9 cellular contexts compared by ENCODE assay signal in genomic region chr3:194132465-194133358, GRCh38. TPM values are rescaled to one million over a fixed set of nuclear protein-coding genes. Genes with fewer than 3 reads are reported as not detected.
DNase-seq lines count a peak whose midpoint lies in the region; ATAC-seq and TF ChIP-seq lines count a peak whose summit lies in the region.
"Had no signal": no experiment of that assay in that cellular context is flagged by ENCODE, and none has a peak within 500 bp of the region (broad histone marks: within the 10 kb centered on the region; RNA-seq: fewer than 3 reads in every experiment).

No MANE protein-coding gene starts in this region.

- BruUV-seq in Calu3 (replicated peaks; lab: Mats Ljungman, UMichigan), result no TSS peak

- peaks cover 6% of the 10 kb centered on the region for H3K4me1 ChIP-seq in colonic mucosa

- no peaks in the 10 kb centered on the region for H3K36me3 ChIP-seq in colonic mucosa

- intact Hi-C loops in Calu3 (cut with micrococcal nuclease; ENCODE audit: unreplicated experiment), result loop anchor here (1.0 to 10.0 kb wide), 3 partner anchors 20 to 188 kb away; no protein-coding TSS in a partner anchor
- intact Hi-C loops in colonic mucosa (cut with DNase I), result loop anchor here (10.0 kb wide), 3 partner anchors 58 to 248 kb away; no protein-coding TSS in a partner anchor

- H3K27ac Mint-ChIP-seq in Calu3 (ENCODE audit: unreplicated experiment) (peak overlapping the region; percentile 95), neural crest cell (ENCODE audit: unreplicated experiment) (no peak overlapping the region)

- peak overlapping the region; percentile 55 for H3K27ac ChIP-seq in colonic mucosa

- H3K4me1 Mint-ChIP-seq in Calu3 (ENCODE audit: low read depth, unreplicated experiment) (peaks cover 44% of the 10 kb centered on the region), neural crest cell (peaks cover 67% of the 10 kb centered on the region)

- no peak for TF ChIP-seq CTCF in Calu3 (IDR thresholded peaks at IDR 0.05; ENCODE audit: unreplicated experiment)
- TF ChIP-seq CTCF in colonic mucosa (IDR thresholded peaks at IDR 0.05), result no peak
- no peak for TF ChIP-seq CTCF in neural crest cell (conservative IDR thresholded peaks at IDR 0.05)

- H3K9ac ChIP-seq in colonic mucosa (ENCODE audit: low read depth in 2 of 2, low read length in 2 of 2), result peak overlapping the region in 1 of 2 donors; percentile 1

- ATAC-seq in HG02798 (IDR thresholded peaks at IDR 0.05; ENCODE audit: poor library complexity, unreplicated experiment), result no peak

- H3K27me3 Mint-ChIP-seq in Calu3 (ENCODE audit: unreplicated experiment) (peaks cover 8% of the 10 kb centered on the region), neural crest cell (ENCODE audit: low read depth) (peaks cover 59% of the 10 kb centered on the region)

- no peaks in the 10 kb centered on the region for H3K9me3 ChIP-seq in colonic mucosa

- H3K9me3 Mint-ChIP-seq in Calu3 (ENCODE audit: low read depth, unreplicated experiment) (no peaks in the 10 kb centered on the region), neural crest cell (no peaks in the 10 kb centered on the region)

- DNase-seq in Calu3 (no peak), NAMALWA (ENCODE audit: low spot score) (peak; percentile 28), colonic mucosa (no peak), neural crest cell (ENCODE audit: low read depth, low spot score) (no peak), NCI-H1092 treated with DMSO at 0.1 percent for 48 hours (lab: John Stamatoyannopoulos, UW) (no peak), NCI-H1436 (lab: John Stamatoyannopoulos, UW) (no peak), NCI-H187 treated with DMSO at 0.1 percent for 48 hours (lab: John Stamatoyannopoulos, UW) (no peak)
- DNase-seq: activated CD4-positive, CD25-positive, alpha-beta regulatory T cell treated with anti-CD3 and anti-CD28 coated beads, Interleukin-2, amount 50 U/mL, for 72 hours had no signal

- peak overlapping the region; percentile 67 for H3K4me3 Mint-ChIP-seq in Calu3 (ENCODE audit: low read depth, unreplicated experiment)
- H3K4me3 Mint-ChIP-seq in neural crest cell, result peak overlapping the region; percentile 74

- H3K27me3 ChIP-seq in colonic mucosa, result no peaks in the 10 kb centered on the region

- CTCF ChIA-PET in Calu3 (lab: Charles Lee), result interaction anchor here (0.7 to 9.4 kb wide), 3 partner anchors 20 to 351 kb away, joined by 3 to 86 read pairs (median 3); no protein-coding TSS in a partner anchor

- peaks cover 62% of the 10 kb centered on the region for H3K36me3 Mint-ChIP-seq in Calu3 (ENCODE audit: insufficient read depth, unreplicated experiment)
- H3K36me3 Mint-ChIP-seq in neural crest cell (ENCODE audit: low read depth), result no peaks in the 10 kb centered on the region

- H3K4me3 ChIP-seq in colonic mucosa, result no peak overlapping the region

RNA-seq across cellular contexts. Expression of gene HES1, which starts 3.2 kb away (rescaled TPM):
- total RNA-seq in Calu3 (2022), result 141 and 160 TPM in 2 replicates
- total RNA-seq in colonic mucosa, result 100 to 1,000 TPM; 102 TPM
- total RNA-seq in neural crest cell, result 32.6 and 36.2 TPM in 2 replicates
